In genomic region chr11:16612801-16613400, GRCh38 we compare ENCODE assay signal across 7 cellular contexts.
DNase-seq lines count a peak whose midpoint lies in the region; ATAC-seq, FAIRE-seq and TF ChIP-seq lines count a peak whose summit lies in the region.

No MANE protein-coding gene starts in this region.

- H3K27ac ChIP-seq in HCT116 (ENCODE audit: low read depth, low read length) = no peak overlapping the region
- H3K27ac ChIP-seq in cardiac muscle cell = no peak overlapping the region
- no peak overlapping the region for H3K27ac ChIP-seq in sigmoid colon

- H3K4me3 ChIP-seq in HCT116 (replicated peaks in 1 of 2; ENCODE audit: low read depth in 1 of 2, low read length in 2 of 2) (peak overlapping the region; percentile 23 to 45; a peak in 3 of 4 replicates), cardiac muscle cell (peak overlapping the region; percentile 19), sigmoid colon (peak overlapping the region; percentile 12 to 38 (median 34))

- DNase-seq in HCT116 (ENCODE audit: low read depth, low spot score) (no peak), SW480 (ENCODE audit: low spot score) (peak; percentile 20), cardiac muscle cell (ENCODE audit: low read depth in 1 of 2, low spot score in 1 of 2) (peak in 1 of 2 donors; percentile 18), sigmoid colon (no peak), iPS-NIHi11 (ENCODE audit: low spot score) (no peak), GM19239 (ENCODE audit: insufficient read length, low spot score) (no peak)

- TF ChIP-seq CTCF in HCT116 (IDR thresholded peaks at IDR 0.05 in 2 of 3, conservative IDR thresholded peaks at IDR 0.05 in 1 of 3; ENCODE audit: borderline replicate concordance in 1 of 3, insufficient read depth in 1 of 3, low read depth in 2 of 3, low read length in 2 of 3) (no peak), cardiac muscle cell (IDR thresholded peaks at IDR 0.05; ENCODE audit: low read depth, low read length) (no peak), sigmoid colon (IDR thresholded peaks at IDR 0.05) (no peak)

- CTCF ChIA-PET in HCT116 (lab: Charles Lee) = interaction anchor here (0.7 to 2.5 kb wide), 16 partner anchors 8 to 1705 kb away, joined by 3 to 33 read pairs (median 6); no protein-coding TSS in a partner anchor

- RAD21 ChIA-PET in HCT116 (lab: Charles Lee; ENCODE audit: low non-redundant PET in 1 of 2, low total read pairs in 2 of 2, uncharacterized antibody in 2 of 2, unreplicated experiment in 2 of 2) = interaction anchor here in 1 of 2 experiments (1.4 kb wide), 1 partner anchor 761 kb away, joined by 3 read pairs; no protein-coding TSS in a partner anchor

- H4K20me1 ChIP-seq in HCT116 (ENCODE audit: insufficient read depth) = no peaks in the 10 kb centered on the region

- H3K79me2 ChIP-seq in HCT116 (ENCODE audit: insufficient read depth, low read length) = no peaks in the 10 kb centered on the region

- no TSS peak for BruUV-seq in HCT116 (replicated peaks; lab: Mats Ljungman, UMichigan)

- ATAC-seq in HCT116 = peak; percentile 12; the same call in 1 of the 2 replicates
- no peak for ATAC-seq in HG02970 (IDR thresholded peaks at IDR 0.05; ENCODE audit: low FRiP score, unreplicated experiment)

- POLR2A ChIA-PET in HCT116 (lab: Charles Lee) = no interaction called here

- peak overlapping the region; percentile 76 for H3K4me2 ChIP-seq in HCT116 (ENCODE audit: low read length)

- H3K9ac ChIP-seq in HCT116 (ENCODE audit: low read length) = no peak overlapping the region

- no peaks in the 10 kb centered on the region for H3K9me3 ChIP-seq in HCT116 (ENCODE audit: control insufficient read depth in 1 of 2, insufficient read depth in 1 of 2, low read depth in 1 of 2, low read length in 2 of 2)
- no peaks in the 10 kb centered on the region for H3K9me3 ChIP-seq in cardiac muscle cell (ENCODE audit: low read depth)
- no peaks in the 10 kb centered on the region for H3K9me3 ChIP-seq in sigmoid colon

- no peak for FAIRE-seq in GM19239 (lab: Jason Lieb, UNC)

- H3K36me3 ChIP-seq in HCT116 (ENCODE audit: control insufficient read depth in 1 of 2, insufficient read depth in 2 of 2, low read length in 2 of 2) = no peaks in the 10 kb centered on the region
- no peaks in the 10 kb centered on the region for H3K36me3 ChIP-seq in cardiac muscle cell
- H3K36me3 ChIP-seq in sigmoid colon = no peaks in the 10 kb centered on the region

- TF ChIP-seq POLR2A in HCT116 (IDR thresholded peaks at IDR 0.05; ENCODE audit: borderline replicate concordance, extremely low read depth, insufficient read depth, insufficient read length) = no peak
- no peak for TF ChIP-seq POLR2A in sigmoid colon (IDR thresholded peaks at IDR 0.05)

- H2AFZ ChIP-seq in HCT116 (ENCODE audit: low read depth, low read length, poor library complexity, severe bottlenecking) = peak overlapping the region; percentile 73

- H3K9me2 ChIP-seq in HCT116 (ENCODE audit: insufficient read depth) = no peaks in the 10 kb centered on the region

- peaks cover 49% of the 10 kb centered on the region for H3K27me3 ChIP-seq in HCT116 (ENCODE audit: insufficient read depth, low read length)
- H3K27me3 ChIP-seq in cardiac muscle cell = peaks cover 94% of the 10 kb centered on the region
- peaks cover 52 to 100% (median 94%) of the 10 kb centered on the region in 3 donors for H3K27me3 ChIP-seq in sigmoid colon

- TF ChIP-seq EP300 in sigmoid colon (IDR thresholded peaks at IDR 0.05) = no peak

- 1 to 2% methylated on average over 19 of the region's 19 CpGs for WGBS in sigmoid colon, 2 donors

- H3K4me1 ChIP-seq in HCT116 (ENCODE audit: control insufficient read depth in 1 of 2, insufficient read depth in 2 of 2, low read length in 2 of 2) (peaks cover 1 to 14% of the 10 kb centered on the region in 2 experiments; a peak in 3 of 4 replicates), cardiac muscle cell (ENCODE audit: low read depth) (peaks cover 10% of the 10 kb centered on the region), sigmoid colon (peaks cover 0 to 18% (median 17%) of the 10 kb centered on the region in 4 donors)

- intact Hi-C loops in HCT116 (cut with micrococcal nuclease) (loop anchor here (1.0 to 10.0 kb wide), 7 partner anchors 672 to 1284 kb away; no protein-coding TSS in a partner anchor), sigmoid colon (cut with DNase I) (loop anchor here (2.0 to 5.0 kb wide), 3 partner anchors 796 to 1511 kb away; no protein-coding TSS in a partner anchor)

- TF ChIP-seq RAD21 in HCT116 (IDR thresholded peaks at IDR 0.05; ENCODE audit: low read depth) = no peak

TF ChIP-seq in HCT116, 20 proteins besides CTCF, POLR2A, EP300 and RAD21:
- no peak for TF ChIP-seq ZNF274 (IDR thresholded peaks at IDR 0.05; ENCODE audit: low read depth, low read length)
- TF ChIP-seq JUND (IDR thresholded peaks at IDR 0.05) = no peak
- no peak for TF ChIP-seq ATF3 (IDR thresholded peaks at IDR 0.05)
- no peak for TF ChIP-seq ZBTB33 (IDR thresholded peaks at IDR 0.05; ENCODE audit: extremely low read depth, insufficient replicate concordance, low read length)
- no peak for TF ChIP-seq EZH2 (IDR thresholded peaks at IDR 0.05)
- TF ChIP-seq SIN3A (IDR thresholded peaks at IDR 0.05; ENCODE audit: low read depth) = no peak
- TF ChIP-seq FOSL1 (IDR thresholded peaks at IDR 0.05; ENCODE audit: low read depth) = no peak
- TF ChIP-seq REST (IDR thresholded peaks at IDR 0.05; ENCODE audit: low read depth) = no peak
- TF ChIP-seq CEBPB (IDR thresholded peaks at IDR 0.05; ENCODE audit: low read depth) = no peak
- TF ChIP-seq EZH2phosphoT487 (IDR thresholded peaks at IDR 0.05; ENCODE audit: borderline replicate concordance) = no peak
- no peak for TF ChIP-seq EGR1 (IDR thresholded peaks at IDR 0.05; ENCODE audit: low read depth)
- no peak for TF ChIP-seq POLR2AphosphoS5 (IDR thresholded peaks at IDR 0.05; ENCODE audit: low read depth, low read length)
- TF ChIP-seq ELF1 (IDR thresholded peaks at IDR 0.05; ENCODE audit: borderline replicate concordance, low read depth) = no peak
